Comparison of ENCODE assay signal across 8 cellular contexts in genomic region chr3:32781211-32781968, GRCh38. TPM values are rescaled to one million over a fixed set of nuclear protein-coding genes. Genes with fewer than 3 reads are reported as not detected.
A peak's percentile ranks its signal among the peaks of the same experiment; 100 is the strongest.
DNase-seq lines count a peak whose midpoint lies in the region; ATAC-seq and TF ChIP-seq lines count a peak whose summit lies in the region.

No MANE protein-coding gene starts in this region.

- ATAC-seq in GM21737 (IDR thresholded peaks at IDR 0.05; ENCODE audit: unreplicated experiment) (peak; percentile 95), thoracic aorta (ENCODE audit: insufficient number of reproducible peaks, low FRiP score, low read depth) (peak; percentile 48)

- peak overlapping the region; percentile 79 for H3K4me3 ChIP-seq in osteoblast (ENCODE audit: insufficient read depth, low read length)
- H3K4me3 ChIP-seq in thoracic aorta = peak overlapping the region; percentile 88

- H3K4me2 ChIP-seq in osteoblast (ENCODE audit: insufficient read depth, low read length) = peak overlapping the region; percentile 99

- H4K20me1 ChIP-seq in osteoblast (ENCODE audit: insufficient read depth, low read length) = no peaks in the 10 kb centered on the region

- H3K27me3 ChIP-seq in osteoblast (ENCODE audit: insufficient read depth, low read length) = no peaks in the 10 kb centered on the region
- no peaks in the 10 kb centered on the region for H3K27me3 ChIP-seq in thoracic aorta (replicated peaks; ENCODE audit: insufficient read depth)

- TF ChIP-seq CTCF in osteoblast (IDR thresholded peaks at IDR 0.05; ENCODE audit: extremely low read depth, low read depth, low read length) (peak; percentile 63), thoracic aorta (IDR thresholded peaks at IDR 0.05) (peak; percentile 63)

- 0 out of 2 replicates have a peak, but pooled peaks have one; percentile 15 for TF ChIP-seq POLR2A in Raji (IDR thresholded peaks at IDR 0.05; ENCODE audit: insufficient read depth, low read depth, low read length)

- no peaks in the 10 kb centered on the region for H3K9me3 ChIP-seq in osteoblast (ENCODE audit: low read depth, low read length)
- no peaks in the 10 kb centered on the region for H3K9me3 ChIP-seq in thoracic aorta

- DNase-seq in EH (ENCODE audit: low read depth) (peak; percentile 78), KBM-7 (peak; percentile 79), glomerular endothelial cell (ENCODE audit: extremely low read depth, low read depth, low spot score) (peak; percentile 23), osteoblast (ENCODE audit: insufficient read length, low spot score, missing footprints) (peak; percentile 94), thoracic aorta (ENCODE audit: low spot score) (no peak)
- peak; percentile 30 to 45 (median 34) for DNase-seq in activated naive CD4-positive, alpha-beta T cell (lab: John Stamatoyannopoulos, UW)

- no peaks in the 10 kb centered on the region for H3K36me3 ChIP-seq in osteoblast (ENCODE audit: insufficient read depth, low read length)
- H3K36me3 ChIP-seq in thoracic aorta = no peaks in the 10 kb centered on the region

- H3K27ac ChIP-seq in osteoblast (ENCODE audit: low read depth, low read length) (no peak overlapping the region), thoracic aorta (no peak overlapping the region)

- in situ Hi-C loops in KBM-7 (cut with MboI; ENCODE audit: low pct_unique_long_range_greater_than_20kb, low sequenced_read_pairs) = no loop called here

- no peaks in the 10 kb centered on the region for H3K4me1 ChIP-seq in osteoblast (ENCODE audit: insufficient read depth, low read length)
- peaks cover 3 to 6% of the 10 kb centered on the region in 2 donors for H3K4me1 ChIP-seq in thoracic aorta (ENCODE audit: control insufficient read depth in 1 of 2, low read depth in 2 of 2)

- H3K79me2 ChIP-seq in osteoblast (ENCODE audit: insufficient read depth, low read length) = no peaks in the 10 kb centered on the region

- peak overlapping the region; percentile 97 for H2AFZ ChIP-seq in osteoblast (ENCODE audit: low read length)

RNA-seq across cellular contexts. Expression of gene TRIM71, which starts 36.4 kb away (rescaled TPM):
- total RNA-seq in glomerular endothelial cell = 0.05 TPM in 1 of 2 replicates, not detected in the other
- not detected in 2 replicates for total RNA-seq in osteoblast
- total RNA-seq in thoracic aorta = not detected
